Comparison of ENCODE assay signal across 8 cellular contexts in the genomic region with DNA sequence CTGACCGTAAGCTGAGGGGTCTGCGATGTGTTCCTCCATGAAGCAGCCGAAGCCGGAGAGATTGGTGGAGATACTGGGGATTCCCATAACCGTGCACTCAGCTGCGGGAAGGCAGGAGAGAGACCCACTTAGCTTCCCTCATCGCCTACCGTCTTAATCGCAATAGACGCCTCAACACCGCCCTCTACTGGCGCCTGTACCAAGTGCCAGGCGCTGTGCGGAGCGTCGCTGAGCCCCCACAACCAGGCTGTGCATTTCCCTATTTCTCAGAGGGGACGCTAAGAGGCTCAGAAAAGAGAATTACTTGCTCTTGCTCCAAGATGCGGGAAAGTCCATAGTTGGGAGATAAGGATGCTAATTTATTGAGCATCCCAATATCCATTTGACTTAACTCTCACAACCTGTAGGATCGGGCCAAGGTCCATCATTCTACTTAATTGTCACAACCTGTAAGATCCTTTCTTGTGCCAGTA. TPM values are rescaled to one million over a fixed set of nuclear protein-coding genes. Genes with fewer than 3 reads are reported as not detected.
DNase-seq lines count a peak whose midpoint lies in the region; ATAC-seq, FAIRE-seq and TF ChIP-seq lines count a peak whose summit lies in the region.

No MANE protein-coding gene starts in this region.

- H3K4me1 ChIP-seq in K562 (replicated peaks in 1 of 2; ENCODE audit: control insufficient read depth in 2 of 2, insufficient read depth in 2 of 2, low read length in 2 of 2) = peaks cover 26 to 34% of the 10 kb centered on the region in 2 experiments

- H2AFZ ChIP-seq in K562 (ENCODE audit: low read depth, low read length) = 0 out of 2 replicates have a peak overlapping the region, but pooled peaks have one; percentile 7

- peak overlapping the region; percentile 42; the same call in 2 of the 3 replicates for H3K27ac ChIP-seq in K562 (ENCODE audit: extremely low read depth, low read depth, low read length)

- peaks cover 13% of the 10 kb centered on the region for H4K20me1 ChIP-seq in K562 (replicated peaks; ENCODE audit: control insufficient read depth, insufficient read depth, low read length)

- CTCF ChIA-PET in K562 (lab: Yijun Ruan, JAX; ENCODE audit: low intra/inter-chr PET ratio) = interaction anchor here (0.5 to 3.2 kb wide), 5 partner anchors 72 to 183 kb away, joined by 3 to 36 read pairs (median 3); no protein-coding TSS in a partner anchor

- DNase-seq in GM12864 (ENCODE audit: low read depth) (no peak), NCI-H187 (lab: John Stamatoyannopoulos, UW) (peak; percentile 78 to 82), UCSD-AML1 (lab: John Stamatoyannopoulos, UW; ENCODE audit: unreplicated experiment) (peak; percentile 82), K562 (ENCODE audit: extremely low read depth in 1 of 4, low spot score in 3 of 4) (peak; percentile 75 to 93 (median 80)), inferior parietal cortex (ENCODE audit: extremely low spot score) (peak; percentile 92)
- DNase-seq in stimulated activated CD4-positive, alpha-beta T cell treated with anti-CD3 and anti-CD28 coated beads, Interleukin-1b, Interleukin-23, amount 100 ng/mL, for 4 hours (ENCODE audit: low read depth in 2 of 2) = peak; percentile 80 to 87

- peaks cover 67% of the 10 kb centered on the region for H3K36me3 ChIP-seq in K562 (ENCODE audit: control insufficient read depth, insufficient read depth, low read length)

- H3K9me3 ChIP-seq in K562 (replicated peaks; ENCODE audit: control insufficient read depth, insufficient read depth, low read depth, low read length) = no peaks in the 10 kb centered on the region

- TF ChIP-seq CTCF in GM12864 (IDR thresholded peaks at IDR 0.05; ENCODE audit: low read depth, low read length, missing control alignments) = peak; percentile 96
- peak; percentile 94 to 98 (median 97) for TF ChIP-seq CTCF in K562 (IDR thresholded peaks at IDR 0.05 in 2 of 3, conservative IDR thresholded peaks at IDR 0.05 in 1 of 3; ENCODE audit: insufficient read depth in 2 of 3, low read depth in 1 of 3, low read length in 3 of 3)

- no peak for TF ChIP-seq POLR2A in K562 (conservative IDR thresholded peaks at IDR 0.05)

- H3K79me2 ChIP-seq in K562 (ENCODE audit: control insufficient read depth, insufficient read depth, low read length) = peaks cover 18% of the 10 kb centered on the region

- no TSS peak for BruUV-seq in K562 (replicated peaks; lab: Mats Ljungman, UMichigan)

- 11% methylated on average over 19 of the region's 19 CpGs for WGBS in K562 (ENCODE audit: insufficient coverage, low coverage, missing lambda C conversion rate)

- in situ Hi-C loops in K562 (cut with MboI) = loop anchor here (5.0 to 10.0 kb wide), 2 partner anchors 179 to 326 kb away; a partner anchor contains a TSS

- H3K4me3 ChIP-seq in GM12864 (ENCODE audit: low read depth, low read length) = no peak overlapping the region
- no peak overlapping the region for H3K4me3 ChIP-seq in K562

- POLR2A ChIA-PET in K562 (lab: Yijun Ruan, JAX) = interaction anchor here (0.6 to 14.5 kb wide), 16 partner anchors 9 to 183 kb away, joined by 3 to 439 read pairs (median 4); a partner anchor contains a TSS

- peak overlapping the region in 1 of 2 experiments; percentile 27; a peak in 3 of 4 replicates for H3K9ac ChIP-seq in K562 (ENCODE audit: insufficient read depth in 1 of 2, low read depth in 2 of 2, low read length in 2 of 2)

- peak; percentile 92 to 96 for TF ChIP-seq RAD21 in K562 (CRISPR knock-in tag; conservative IDR thresholded peaks at IDR 0.05 in 1 of 2, IDR thresholded peaks at IDR 0.05 in 1 of 2)

- no peak for TF ChIP-seq EP300 in K562 (IDR thresholded peaks at IDR 0.05; ENCODE audit: low read length)

- no peaks in the 10 kb centered on the region for H3K27me3 ChIP-seq in K562 (ENCODE audit: control insufficient read depth in 2 of 2, insufficient read depth in 2 of 2, low read length in 2 of 2)

- peak overlapping the region; percentile 47; the same call in 1 of the 2 replicates for H3K4me2 ChIP-seq in K562 (ENCODE audit: insufficient read depth, low read length)

- no peaks in the 10 kb centered on the region for H3K9me1 ChIP-seq in K562 (ENCODE audit: control insufficient read depth, insufficient read depth, low read length)

- FAIRE-seq in K562 (lab: Jason Lieb, UNC) = peak; percentile 87

- ATAC-seq in K562 (peak; percentile 66), GM19324 (IDR thresholded peaks at IDR 0.05; ENCODE audit: low FRiP score, unreplicated experiment) (no peak), GM21367 (IDR thresholded peaks at IDR 0.05; ENCODE audit: unreplicated experiment) (no peak)

- intact Hi-C loops in K562 (cut with micrococcal nuclease) = loop anchor here (1.0 to 2.0 kb wide), 2 partner anchors 129 to 176 kb away; no protein-coding TSS in a partner anchor

RNA-seq across cellular contexts. Expression of a gene that starts 5.8 kb away (rescaled TPM):
- total RNA-seq in K562 (2011; cell fraction: chromatin; rRNA removed; ENCODE audit: low replicate concordance) = 116 and 227 TPM in 2 replicates
- 251 and 284 TPM in 2 replicates for total RNA-seq in K562 (2011; cell fraction: nucleolus; rRNA removed)
- total RNA-seq in K562 (2011; cell fraction: nucleoplasm; rRNA removed) = 546 and 1,281 TPM in 2 replicates
- total RNA-seq in K562 (2014; rRNA removed) (3,611 and 4,100 TPM in 2 replicates), K562 (2014; rRNA removed; fragmentation: Illumina TruSeq; extraction: Trizol) (2,821 and 3,420 TPM in 2 replicates), K562 (2015; rRNA removed; fragmentation: Illumina TruSeq; extraction: Trizol) (4,574 and 5,040 TPM in 2 replicates), K562 (2021) (3,376 and 3,459 TPM in 2 replicates)
- polyA plus RNA-seq in K562 (2011; rRNA removed) (1,231 and 2,161 TPM in 2 replicates), K562 (2014; fragmentation: Illumina TruSeq; extraction: Trizol) (6,461 and 6,790 TPM in 2 replicates), K562 (2014; fragmentation: Nextera tagmentation; extraction: Ambion mirVana) (over 10,000 TPM; 17,458 to 27,415 TPM), K562 (2014; rRNA removed) (3,965 and 4,994 TPM in 2 replicates)
- polyA plus RNA-seq in K562 (2011; cell fraction: cytosol; rRNA removed) = 5,138 and 6,086 TPM in 2 replicates
- polyA plus RNA-seq in K562 (2011; cell fraction: nucleus; rRNA removed) = 1,631 and 1,635 TPM in 2 replicates
- polyA plus RNA-seq in K562 (2012) = 3,654 and 5,025 TPM in 2 replicates
- 536 and 548 TPM in 2 replicates for polyA minus RNA-seq in K562 (2011; rRNA and poly(A)+ RNA removed)
- polyA minus RNA-seq in K562 (2011; cell fraction: cytosol; rRNA and poly(A)+ RNA removed) = 790 and 999 TPM in 2 replicates
- 171 and 269 TPM in 2 replicates for polyA minus RNA-seq in K562 (2011; cell fraction: nucleus; rRNA and poly(A)+ RNA removed)

RNA-seq across cellular contexts. Expression of a gene that starts 16.3 kb away (rescaled TPM):
- 47.4 and 110 TPM in 2 replicates for total RNA-seq in K562 (2011; cell fraction: chromatin; rRNA removed; ENCODE audit: low replicate concordance)
- total RNA-seq in K562 (2011; cell fraction: nucleolus; rRNA removed) = 95.2 and 106 TPM in 2 replicates
- 67.2 and 75.0 TPM in 2 replicates for total RNA-seq in K562 (2011; cell fraction: nucleoplasm; rRNA removed)
- 44.5 and 62.0 TPM in 2 replicates for total RNA-seq in K562 (2014; rRNA removed)
- 22.1 and 23.0 TPM in 2 replicates for total RNA-seq in K562 (2014; rRNA removed; fragmentation: Illumina TruSeq; extraction: Trizol)
- 41.3 and 46.5 TPM in 2 replicates for total RNA-seq in K562 (2015; rRNA removed; fragmentation: Illumina TruSeq; extraction: Trizol)
- 95.4 and 98.5 TPM in 2 replicates for total RNA-seq in K562 (2021)
- polyA plus RNA-seq in K562 (2011; rRNA removed) = 51.2 and 56.6 TPM in 2 replicates
- polyA plus RNA-seq in K562 (2011; cell fraction: cytosol; rRNA removed) = 75.9 and 134 TPM in 2 replicates
- polyA plus RNA-seq in K562 (2011; cell fraction: nucleus; rRNA removed) = 94.1 and 129 TPM in 2 replicates
- polyA plus RNA-seq in K562 (2012) = 105 and 115 TPM in 2 replicates
- polyA plus RNA-seq in K562 (2014; fragmentation: Illumina TruSeq; extraction: Trizol) = 67.5 and 79.1 TPM in 2 replicates
- 1 to 10 TPM; 3.2 to 5.5 TPM for polyA plus RNA-seq in K562 (2014; fragmentation: Nextera tagmentation; extraction: Ambion mirVana)
- 69.6 and 79.5 TPM in 2 replicates for polyA plus RNA-seq in K562 (2014; rRNA removed)
- polyA minus RNA-seq in K562 (2011; rRNA and poly(A)+ RNA removed) = 13.0 and 20.5 TPM in 2 replicates
- 37.3 and 38.6 TPM in 2 replicates for polyA minus RNA-seq in K562 (2011; cell fraction: cytosol; rRNA and poly(A)+ RNA removed)
- 30.5 and 33.0 TPM in 2 replicates for polyA minus RNA-seq in K562 (2011; cell fraction: nucleus; rRNA and poly(A)+ RNA removed)

RNA-seq across cellular contexts. Expression of a gene that starts 22.1 kb away (rescaled TPM):
- total RNA-seq in K562 (2011; cell fraction: chromatin; rRNA removed; ENCODE audit: low replicate concordance) = 36.8 and 78.5 TPM in 2 replicates
- 40.7 and 40.9 TPM in 2 replicates for total RNA-seq in K562 (2011; cell fraction: nucleolus; rRNA removed)
- 28.8 and 32.4 TPM in 2 replicates for total RNA-seq in K562 (2011; cell fraction: nucleoplasm; rRNA removed)
- total RNA-seq in K562 (2014; rRNA removed) (12.9 and 20.5 TPM in 2 replicates), K562 (2014; rRNA removed; fragmentation: Illumina TruSeq; extraction: Trizol) (8.8 and 11.3 TPM in 2 replicates), K562 (2015; rRNA removed; fragmentation: Illumina TruSeq; extraction: Trizol) (15.2 and 18.4 TPM in 2 replicates), K562 (2021) (26.1 and 28.1 TPM in 2 replicates)
- polyA plus RNA-seq in K562 (2011; rRNA removed) (26.0 and 26.7 TPM in 2 replicates), K562 (2014; fragmentation: Illumina TruSeq; extraction: Trizol) (31.1 and 32.2 TPM in 2 replicates), K562 (2014; fragmentation: Nextera tagmentation; extraction: Ambion mirVana) (1 to 10 TPM; 1.9 to 2.2 TPM), K562 (2014; rRNA removed) (18.0 and 24.3 TPM in 2 replicates)
- polyA plus RNA-seq in K562 (2011; cell fraction: cytosol; rRNA removed) = 26.7 and 37.5 TPM in 2 replicates
- polyA plus RNA-seq in K562 (2011; cell fraction: nucleus; rRNA removed) = 26.4 and 41.7 TPM in 2 replicates
- 20.3 and 23.1 TPM in 2 replicates for polyA plus RNA-seq in K562 (2012)
- polyA minus RNA-seq in K562 (2011; rRNA and poly(A)+ RNA removed) = 15.7 and 26.2 TPM in 2 replicates
- polyA minus RNA-seq in K562 (2011; cell fraction: cytosol; rRNA and poly(A)+ RNA removed) = 20.6 and 25.9 TPM in 2 replicates
- 13.2 and 13.8 TPM in 2 replicates for polyA minus RNA-seq in K562 (2011; cell fraction: nucleus; rRNA and poly(A)+ RNA removed)

RNA-seq across cellular contexts. Expression of a gene that starts 22.7 kb away (rescaled TPM):
- 106 and 309 TPM in 2 replicates for total RNA-seq in K562 (2011; cell fraction: chromatin; rRNA removed; ENCODE audit: low replicate concordance)
- 270 and 321 TPM in 2 replicates for total RNA-seq in K562 (2011; cell fraction: nucleolus; rRNA removed)
- 174 and 179 TPM in 2 replicates for total RNA-seq in K562 (2011; cell fraction: nucleoplasm; rRNA removed)
- total RNA-seq in K562 (2014; rRNA removed) (453 and 558 TPM in 2 replicates), K562 (2014; rRNA removed; fragmentation: Illumina TruSeq; extraction: Trizol) (56.6 and 95.4 TPM in 2 replicates), K562 (2015; rRNA removed; fragmentation: Illumina TruSeq; extraction: Trizol) (282 and 294 TPM in 2 replicates), K562 (2021) (335 and 343 TPM in 2 replicates)
- polyA plus RNA-seq in K562 (2011; rRNA removed) (237 and 273 TPM in 2 replicates), K562 (2014; fragmentation: Illumina TruSeq; extraction: Trizol) (165 and 339 TPM in 2 replicates), K562 (2014; fragmentation: Nextera tagmentation; extraction: Ambion mirVana) (10 to 100 TPM; 71.4 to 95.3 TPM), K562 (2014; rRNA removed) (310 and 330 TPM in 2 replicates)
- polyA plus RNA-seq in K562 (2011; cell fraction: cytosol; rRNA removed) = 435 and 727 TPM in 2 replicates
- 267 and 312 TPM in 2 replicates for polyA plus RNA-seq in K562 (2011; cell fraction: nucleus; rRNA removed)
- polyA plus RNA-seq in K562 (2012) = 308 and 401 TPM in 2 replicates
- 168 and 344 TPM in 2 replicates for polyA minus RNA-seq in K562 (2011; rRNA and poly(A)+ RNA removed)
- polyA minus RNA-seq in K562 (2011; cell fraction: cytosol; rRNA and poly(A)+ RNA removed) = 335 and 352 TPM in 2 replicates
- polyA minus RNA-seq in K562 (2011; cell fraction: nucleus; rRNA and poly(A)+ RNA removed) = 89.8 and 126 TPM in 2 replicates

RNA-seq across cellular contexts. Expression of a gene that starts 37.5 kb away (rescaled TPM):
- total RNA-seq in K562 (2011; cell fraction: chromatin; rRNA removed; ENCODE audit: low replicate concordance) = 1.4 and 2.3 TPM in 2 replicates
- total RNA-seq in K562 (2011; cell fraction: nucleolus; rRNA removed) = 1.7 and 2.7 TPM in 2 replicates
- 0.99 and 1.0 TPM in 2 replicates for total RNA-seq in K562 (2011; cell fraction: nucleoplasm; rRNA removed)
- 1.1 and 1.5 TPM in 2 replicates for total RNA-seq in K562 (2014; rRNA removed)
- total RNA-seq in K562 (2014; rRNA removed; fragmentation: Illumina TruSeq; extraction: Trizol) = 0.44 and 0.51 TPM in 2 replicates
- 0.76 and 1.2 TPM in 2 replicates for total RNA-seq in K562 (2015; rRNA removed; fragmentation: Illumina TruSeq; extraction: Trizol)
- 1.6 and 2.1 TPM in 2 replicates for total RNA-seq in K562 (2021)
- 1.9 and 4.2 TPM in 2 replicates for polyA plus RNA-seq in K562 (2011; rRNA removed)
- 4.5 and 4.6 TPM in 2 replicates for polyA plus RNA-seq in K562 (2011; cell fraction: cytosol; rRNA removed)
- polyA plus RNA-seq in K562 (2011; cell fraction: nucleus; rRNA removed) = 3.6 and 5.2 TPM in 2 replicates
- 2.2 and 4.5 TPM in 2 replicates for polyA plus RNA-seq in K562 (2012)
- 0.37 and 1.2 TPM in 2 replicates for polyA plus RNA-seq in K562 (2014; fragmentation: Illumina TruSeq; extraction: Trizol)
- under 1 TPM; 0.41 to 0.87 TPM for polyA plus RNA-seq in K562 (2014; fragmentation: Nextera tagmentation; extraction: Ambion mirVana)
- 1.3 and 1.6 TPM in 2 replicates for polyA plus RNA-seq in K562 (2014; rRNA removed)
- polyA minus RNA-seq in K562 (2011; rRNA and poly(A)+ RNA removed) = 0.25 and 0.45 TPM in 2 replicates
- 2.7 TPM in 1 of 2 replicates, not detected in the other for polyA minus RNA-seq in K562 (2011; cell fraction: cytosol; rRNA and poly(A)+ RNA removed)
- polyA minus RNA-seq in K562 (2011; cell fraction: nucleus; rRNA and poly(A)+ RNA removed) = 0.81 and 1.6 TPM in 2 replicates
